In genomic region chr1:205616563-205617293, GRCh38 we compare ENCODE assay signal across 14 cellular contexts. TPM values are rescaled to one million over a fixed set of nuclear protein-coding genes. Genes with fewer than 3 reads are reported as not detected.
DNase-seq lines count a peak whose midpoint lies in the region; ATAC-seq lines count a peak whose summit lies in the region.
"Had no signal": no experiment of that assay in that cellular context is flagged by ENCODE, and none has a peak within 500 bp of the region (broad histone marks: within the 10 kb centered on the region; RNA-seq: fewer than 3 reads in every experiment).

No MANE protein-coding gene starts in this region.

- peak; percentile 81 for ATAC-seq in GM21723 (IDR thresholded peaks at IDR 0.05; ENCODE audit: unreplicated experiment)
- ATAC-seq in T-helper 17 cell = no peak
- ATAC-seq in GM19328 (IDR thresholded peaks at IDR 0.05; ENCODE audit: unreplicated experiment) = no peak
- no peak for ATAC-seq in Right ventricle myocardium superior (ENCODE audit: poor library complexity)
- ATAC-seq: natural killer cell treated with Interleukin-12 subunit alpha and Interleukin-12 subunit beta and Interleukin-15 and Interleukin-18, amount 100 ng/mL, for 72 hours; Panc1 had no signal

- H3K9me3 ChIP-seq in T-helper 17 cell (ENCODE audit: control insufficient read depth, low read length, poor library complexity, severe bottlenecking) = no peaks in the 10 kb centered on the region
- H3K9me3 ChIP-seq: MG63 had no signal

- peak overlapping the region; percentile 59 for H3K27ac Mint-ChIP-seq in activated T-cell treated with anti-CD3 and anti-CD28 coated beads, Interleukin-2, amount 50 U/mL, for 24 hours
- peak overlapping the region; percentile 19 for H3K27ac Mint-ChIP-seq in T-helper 17 cell

- no peaks in the 10 kb centered on the region for H3K27me3 Mint-ChIP-seq in activated T-cell treated with anti-CD3 and anti-CD28 coated beads, Interleukin-2, amount 50 U/mL, for 24 hours
- no peaks in the 10 kb centered on the region for H3K27me3 Mint-ChIP-seq in T-helper 17 cell
- H3K27me3 Mint-ChIP-seq: natural killer cell treated with Interleukin-12 subunit alpha and Interleukin-12 subunit beta and Interleukin-15 and Interleukin-18, amount 100 ng/mL, for 72 hours had no signal

- no peak for DNase-seq in activated T-cell treated with anti-CD3 and anti-CD28 coated beads, Interleukin-2, amount 50 U/mL, for 24 hours
- no peak for DNase-seq in activated T-cell treated with anti-CD3 and anti-CD28 coated beads, Interleukin-2, amount 50 U/mL, for 48 hours
- DNase-seq in T-helper 17 cell (no peak), renal cortical epithelial cell (ENCODE audit: low read depth) (peak; percentile 92), SHP77 (lab: John Stamatoyannopoulos, UW) (no peak), Right ventricle myocardium superior (no peak)
- DNase-seq: ACHN, kidney glomerular epithelial cell, MG63, NCI-H2227 treated with DMSO at 0.1 percent for 48 hours had no signal

- intact Hi-C loops in Right ventricle myocardium superior (cut with DNase I) = no loop called here

- no peaks in the 10 kb centered on the region for H3K9me3 Mint-ChIP-seq in activated T-cell treated with anti-CD3 and anti-CD28 coated beads, Interleukin-2, amount 50 U/mL, for 24 hours
- H3K9me3 Mint-ChIP-seq: natural killer cell treated with Interleukin-12 subunit alpha and Interleukin-12 subunit beta and Interleukin-15 and Interleukin-18, amount 100 ng/mL, for 72 hours had no signal

- no peak overlapping the region for H3K4me3 Mint-ChIP-seq in activated T-cell treated with anti-CD3 and anti-CD28 coated beads, Interleukin-2, amount 50 U/mL, for 24 hours
- H3K4me3 Mint-ChIP-seq in T-helper 17 cell = no peak overlapping the region
- H3K4me3 Mint-ChIP-seq: natural killer cell treated with Interleukin-12 subunit alpha and Interleukin-12 subunit beta and Interleukin-15 and Interleukin-18, amount 100 ng/mL, for 72 hours had no signal

- peaks cover 92% of the 10 kb centered on the region for H3K36me3 Mint-ChIP-seq in activated T-cell treated with anti-CD3 and anti-CD28 coated beads, Interleukin-2, amount 50 U/mL, for 24 hours (ENCODE audit: low read depth)
- peaks cover 5% of the 10 kb centered on the region for H3K36me3 Mint-ChIP-seq in T-helper 17 cell (ENCODE audit: low read depth)

- peaks cover 45% of the 10 kb centered on the region for H3K4me1 Mint-ChIP-seq in activated T-cell treated with anti-CD3 and anti-CD28 coated beads, Interleukin-2, amount 50 U/mL, for 24 hours (ENCODE audit: low read depth)
- H3K4me1 Mint-ChIP-seq in T-helper 17 cell = peaks cover 20% of the 10 kb centered on the region

RNA-seq across cellular contexts. Expression of gene ELK4, which starts 15.1 kb away (rescaled TPM):
- total RNA-seq in T-helper 17 cell (100 to 1,000 TPM in 1 of 2 donors, 10 to 100 TPM in 1; 92.8 to 100 TPM), renal cortical epithelial cell (17.4 and 26.9 TPM in 2 replicates), Right ventricle myocardium superior (31.1 TPM)
